Comparison of ENCODE assay signal across 20 cellular contexts in the genomic region with DNA sequence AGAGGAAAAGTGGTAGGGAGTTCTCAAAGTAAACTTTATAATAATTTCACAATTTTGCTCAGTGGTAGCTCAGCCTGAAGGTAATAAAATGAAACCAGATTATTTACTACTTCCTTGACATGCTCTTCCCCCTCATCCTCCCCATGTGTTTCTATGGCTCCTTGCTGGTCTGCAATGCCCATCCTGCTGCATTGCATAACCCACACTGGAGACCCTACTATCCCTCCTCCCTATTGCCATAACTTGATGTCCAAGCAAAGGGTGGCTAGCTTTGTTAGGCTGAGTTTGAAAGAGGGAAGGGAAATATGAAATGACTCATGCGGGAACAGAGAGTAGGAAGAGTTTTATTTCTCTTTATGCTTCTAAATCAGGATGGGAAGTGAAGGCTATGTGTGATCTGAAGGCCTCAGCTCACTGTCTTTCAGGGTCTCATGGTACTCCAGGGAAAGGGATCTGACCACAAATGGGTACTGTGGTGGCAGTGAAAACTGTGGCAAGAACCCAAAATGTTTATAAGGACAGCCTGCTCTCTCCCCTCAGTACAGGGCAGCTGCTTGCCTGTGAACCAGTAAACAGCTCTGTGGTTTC. TPM values are rescaled to one million over a fixed set of nuclear protein-coding genes. Genes with fewer than 3 reads are reported as not detected.
A peak's percentile ranks its signal among the peaks of the same experiment; 100 is the strongest.
DNase-seq lines count a peak whose midpoint lies in the region; ATAC-seq and TF ChIP-seq lines count a peak whose summit lies in the region.
"Had no signal": no experiment of that assay in that cellular context is flagged by ENCODE, and none has a peak within 500 bp of the region (broad histone marks: within the 10 kb centered on the region; RNA-seq: fewer than 3 reads in every experiment).

No MANE protein-coding gene starts in this region.

- H3K36me3 ChIP-seq in transverse colon = no peaks in the 10 kb centered on the region

- H3K4me3 ChIP-seq in fibroblast of villous mesenchyme (ENCODE audit: low read depth, low read length) (no peak overlapping the region), transverse colon (no peak overlapping the region)
- H3K4me3 ChIP-seq: gastroesophageal sphincter, lower lobe of right lung, smooth muscle cell had no signal

- intact Hi-C loops in transverse colon (cut with DNase I; ENCODE audit: low total_unique reads) = no loop called here

- peak; percentile 38 for DNase-seq in HCEC 1CT
- DNase-seq in NOMO-1 treated with DMSO at 0.1 percent for 48 hours (lab: John Stamatoyannopoulos, UW; ENCODE audit: unreplicated experiment) = peak; percentile 23
- peak; percentile 77 for DNase-seq in fibroblast of villous mesenchyme (ENCODE audit: low read depth)
- no peak for DNase-seq in kidney glomerular epithelial cell (lab: John Stamatoyannopoulos, UW)
- no peak for DNase-seq in transverse colon
- DNase-seq: activated CD4-positive, alpha-beta T cell treated with anti-CD3 and anti-CD28 coated beads for 36 hours; activated naive CD4-positive, alpha-beta T cell treated with anti-CD3 and anti-CD28 coated beads for 36 hours; activated T-cell treated with anti-CD3 and anti-CD28 coated beads, Interleukin-2, amount 50 U/mL, for 72 hours; anterior cingulate cortex; DND-41; lower lobe of right lung; NCI-H1048; NCI-H2029 treated with DMSO at 0.1 percent for 48 hours; NCI-H345; stimulated activated CD4-positive, alpha-beta T cell treated with anti-CD3 and anti-CD28 coated beads, Interleukin-2, amount 100 ng/mL, for 48 hours; stimulated activated naive CD8-positive, alpha-beta T cell treated with anti-CD3 and anti-CD28 coated beads, Interleukin-15, Interleukin-2, amounts not matched to agents 100 U/mL and 50 U/mL, for 24 hours had no signal

- no peaks in the 10 kb centered on the region for H3K9me3 ChIP-seq in transverse colon
- H3K9me3 ChIP-seq: gastroesophageal sphincter, lower lobe of right lung had no signal

- no peak for TF ChIP-seq POLR2A in transverse colon (IDR thresholded peaks at IDR 0.05)

- in situ Hi-C loops in transverse colon (cut with MboI; ENCODE audit: low pct_ligation_motif_present in 1 of 4, low pct_unique_long_range_greater_than_20kb in 1 of 4, low sequenced_read_pairs in 3 of 4) = no loop called here

- TF ChIP-seq EP300 in transverse colon (IDR thresholded peaks at IDR 0.05; ENCODE audit: low read depth) = no peak

- H3K27me3 ChIP-seq in transverse colon = no peaks in the 10 kb centered on the region
- H3K27me3 ChIP-seq: gastroesophageal sphincter had no signal

- H3K27ac ChIP-seq in transverse colon = peak overlapping the region in 1 of 4 donors; percentile 3
- H3K27ac ChIP-seq: lower lobe of right lung had no signal

- 76 to 86% methylated on average over 1 of the region's 1 CpG for WGBS in transverse colon (ENCODE audit: low coverage in 1 of 2), 2 donors

- ATAC-seq in HG03139 (IDR thresholded peaks at IDR 0.05; ENCODE audit: unreplicated experiment) (no peak), GM21360 (IDR thresholded peaks at IDR 0.05; ENCODE audit: unreplicated experiment) (no peak)
- ATAC-seq: activated CD4-positive, alpha-beta T cell treated with anti-CD3 and anti-CD28 coated beads for 36 hours; activated T-cell treated with anti-CD3 and anti-CD28 coated beads, Interleukin-2, amount 50 U/mL, for 72 hours; gastroesophageal sphincter; lower lobe of right lung; stimulated activated naive CD8-positive, alpha-beta T cell treated with anti-CD3 and anti-CD28 coated beads, Interleukin-15, Interleukin-2, amounts not matched to agents 100 U/mL and 50 U/mL, for 24 hours had no signal

- no peak for TF ChIP-seq CTCF in fibroblast of villous mesenchyme (IDR thresholded peaks at IDR 0.05; ENCODE audit: insufficient read depth, low read depth, low read length)
- TF ChIP-seq CTCF in transverse colon (IDR thresholded peaks at IDR 0.05) = no peak

- no peaks in the 10 kb centered on the region for H3K4me1 ChIP-seq in transverse colon
- H3K4me1 ChIP-seq: lower lobe of right lung had no signal

RNA-seq across cellular contexts. Expression of a gene that starts 36.4 kb away (rescaled TPM):
- 17.7 and 26.8 TPM in 2 replicates for total RNA-seq in fibroblast of villous mesenchyme
- 100 to 1,000 TPM in 1 of 4 donors, 10 to 100 TPM in 3; 13.1 to 129 (median 17.5) TPM for total RNA-seq in transverse colon

Comparison
In these comparisons a context has a peak if more than half of its experiments do, and no peak if none do; other contexts are left out.
1. DNase-seq: peak in HCEC 1CT (single experiment), NOMO-1 treated with DMSO at 0.1 percent for 48 hours (single experiment) and fibroblast of villous mesenchyme (single experiment); none in kidney glomerular epithelial cell (single experiment) and transverse colon (single experiment).